In genomic region chr1:30111431-30111830, GRCh38 we compare ENCODE assay signal across 8 cellular contexts.
DNase-seq lines count a peak whose midpoint lies in the region; ATAC-seq and TF ChIP-seq lines count a peak whose summit lies in the region.

No MANE protein-coding gene starts in this region.

- no peaks in the 10 kb centered on the region for H3K9me3 Mint-ChIP-seq in type B pancreatic cell

- H3K4me3 ChIP-seq in GM12865 (ENCODE audit: low read depth, low read length), result no peak overlapping the region

- H3K27ac Mint-ChIP-seq in type B pancreatic cell, result no peak overlapping the region

- peaks cover 10% of the 10 kb centered on the region for H3K4me1 Mint-ChIP-seq in type B pancreatic cell (ENCODE audit: unreplicated experiment)

- no peak overlapping the region for H3K4me3 Mint-ChIP-seq in type B pancreatic cell

- H3K27me3 Mint-ChIP-seq in type B pancreatic cell, result peaks cover 49% of the 10 kb centered on the region

- TF ChIP-seq CTCF in GM12865 (IDR thresholded peaks at IDR 0.05; ENCODE audit: insufficient read depth, low read depth, low read length, missing control alignments) (peak; percentile 45), type B pancreatic cell (conservative IDR thresholded peaks at IDR 0.05) (peak; percentile 81)

- intact Hi-C loops in left colon (cut with DNase I, micrococcal nuclease), result loop anchor here in 1 of 2 donors (5.0 kb wide), 1 partner anchor 319 kb away; no protein-coding TSS in a partner anchor

- ATAC-seq in left colon, result peak; percentile 83
- no peak for ATAC-seq in HG03439 (IDR thresholded peaks at IDR 0.05; ENCODE audit: unreplicated experiment)

- H3K36me3 Mint-ChIP-seq in type B pancreatic cell, result no peaks in the 10 kb centered on the region

- in situ Hi-C loops in T47D (cut with HindIII; ENCODE audit: low pct_unique_long_range_greater_than_20kb, low sequenced_read_pairs), result no loop called here

- DNase-seq in AG08396 (ENCODE audit: low spot score) (peak; percentile 66), GM12865 (ENCODE audit: low read depth) (peak; percentile 33), NCI-H69 (lab: John Stamatoyannopoulos, UW) (peak; percentile 60), T47D (ENCODE audit: low read depth in 1 of 2, low spot score in 1 of 2) (peak; percentile 28 to 44), left colon (peak in 1 of 2 donors; percentile 62), type B pancreatic cell (ENCODE audit: extremely low spot score, unreplicated experiment) (no peak), ureter (ENCODE audit: low spot score) (no peak)

Comparison
In these comparisons a context has a peak if more than half of its experiments do, and no peak if none do; other contexts are left out.
1. DNase-seq: peak in AG08396 (single experiment), GM12865 (single experiment), NCI-H69 (single experiment) and T47D (2 of 2); none in type B pancreatic cell (single experiment) and ureter (single experiment).